Comparison of ENCODE assay signal across 2 cellular contexts in genomic region chr17:76844485-76844829, GRCh38.
TF ChIP-seq lines count a peak whose summit lies in the region.

No MANE protein-coding gene starts in this region.

TF ChIP-seq in SK-N-SH, 30 proteins besides CTCF, POLR2A, EP300 and RAD21 (continued from another document):
- TF ChIP-seq PBX3 (IDR thresholded peaks at IDR 0.05), result no peak
- TF ChIP-seq REST (IDR thresholded peaks at IDR 0.05; ENCODE audit: low read depth, low read length), result no peak

TF ChIP-seq in SK-N-SH treated with all-trans-retinoic acid at 6 μM for 48 hours, 23 proteins besides CTCF, POLR2A, EP300 and RAD21 (continued from another document):
- TF ChIP-seq ISL1 (CRISPR knock-in tag; IDR thresholded peaks at IDR 0.05) (no peak), CREB5 (CRISPR knock-in tag; IDR thresholded peaks at IDR 0.05; ENCODE audit: low read depth) (no peak), TSHZ2 (CRISPR knock-in tag; IDR thresholded peaks at IDR 0.05) (no peak), RARB (CRISPR knock-in tag; IDR thresholded peaks at IDR 0.05) (no peak), ZC3H10 (CRISPR knock-in tag; IDR thresholded peaks at IDR 0.05) (no peak), ZNF565 (CRISPR knock-in tag; conservative IDR thresholded peaks at IDR 0.05; ENCODE audit: low read depth) (no peak), PATZ1 (CRISPR knock-in tag; IDR thresholded peaks at IDR 0.05; ENCODE audit: borderline replicate concordance) (no peak)
